Comparison of ENCODE assay signal across 8 cellular contexts in the genomic region with DNA sequence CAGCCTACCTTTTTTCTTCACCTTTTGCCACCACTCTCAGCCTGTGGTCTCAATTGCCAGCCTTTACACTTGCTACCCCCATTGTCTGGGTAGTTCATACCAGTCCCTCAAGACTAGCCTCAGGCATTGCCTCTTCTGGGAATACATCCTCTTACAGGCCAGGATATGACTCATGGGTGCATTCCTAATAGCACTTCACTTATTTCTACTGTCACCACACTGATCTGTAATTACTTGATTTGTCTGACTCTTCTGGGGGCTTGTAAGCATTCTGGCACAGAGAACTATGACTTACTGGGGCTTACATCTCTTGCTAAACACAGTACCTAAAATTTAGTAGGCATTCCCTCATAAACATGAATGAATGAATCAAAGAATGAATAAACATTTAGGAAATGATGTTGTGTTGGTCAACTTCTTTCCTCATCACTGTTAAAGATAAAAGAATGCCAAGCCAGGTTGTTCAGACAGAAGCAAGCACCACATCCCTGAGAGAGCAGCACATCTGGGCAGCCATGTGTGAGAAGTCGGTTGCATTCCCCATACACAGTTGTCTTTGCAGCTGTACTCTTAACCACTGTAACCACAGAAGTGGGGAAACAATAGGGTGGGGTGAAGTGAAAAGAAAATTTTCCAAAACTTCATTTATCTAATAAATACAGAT. TPM values are rescaled to one million over a fixed set of nuclear protein-coding genes. Genes with fewer than 3 reads are reported as not detected.
DNase-seq lines count a peak whose midpoint lies in the region; ATAC-seq, FAIRE-seq and TF ChIP-seq lines count a peak whose summit lies in the region.

No MANE protein-coding gene starts in this region.

- H3K4me1 ChIP-seq in ACC112 (ENCODE audit: control insufficient read depth, insufficient read depth, low read length, unreplicated experiment) (peaks cover 23% of the 10 kb centered on the region), astrocyte (ENCODE audit: insufficient read depth, low read length) (peaks cover 15% of the 10 kb centered on the region)

- no peaks in the 10 kb centered on the region for H3K36me3 ChIP-seq in ACC112 (ENCODE audit: insufficient read depth, low read length)
- H3K36me3 ChIP-seq in astrocyte (ENCODE audit: insufficient read depth, low read length) = no peaks in the 10 kb centered on the region

- H3K9me3 ChIP-seq in astrocyte (ENCODE audit: insufficient read depth, low read depth, low read length) = no peaks in the 10 kb centered on the region

- H3K9ac ChIP-seq in astrocyte (ENCODE audit: low read length) = no peak overlapping the region

- no peaks in the 10 kb centered on the region for H3K27me3 Mint-ChIP-seq in astrocyte (ENCODE audit: low read depth, unreplicated experiment)

- no peaks in the 10 kb centered on the region for H4K20me1 ChIP-seq in astrocyte (ENCODE audit: insufficient read depth, low read length)

- no peak overlapping the region for H3K4me3 ChIP-seq in ACC112 (ENCODE audit: low read depth, low read length)
- no peak overlapping the region for H3K4me3 ChIP-seq in astrocyte (ENCODE audit: insufficient read depth, low read depth, low read length)

- no peaks in the 10 kb centered on the region for H3K36me3 Mint-ChIP-seq in astrocyte (ENCODE audit: low read depth, unreplicated experiment)

- H3K27ac Mint-ChIP-seq in astrocyte (ENCODE audit: unreplicated experiment) = peak overlapping the region; percentile 72

- intact Hi-C loops in Right ventricle myocardium superior (cut with DNase I) = no loop called here

- peak overlapping the region; percentile 38 for H3K4me2 ChIP-seq in astrocyte (ENCODE audit: low read length)

- no peaks in the 10 kb centered on the region for H3K9me3 Mint-ChIP-seq in astrocyte (ENCODE audit: unreplicated experiment)

- peaks cover 28% of the 10 kb centered on the region for H3K4me1 Mint-ChIP-seq in astrocyte (ENCODE audit: low read depth, unreplicated experiment)

- peak; percentile 99 for FAIRE-seq in astrocyte (lab: Jason Lieb, UNC)

- no peak overlapping the region for H2AFZ ChIP-seq in ACC112 (ENCODE audit: low read length, unreplicated experiment)
- H2AFZ ChIP-seq in astrocyte (ENCODE audit: low read depth, low read length) = no peak overlapping the region

- H3K27me3 ChIP-seq in ACC112 (ENCODE audit: insufficient read depth, low read length) (no peaks in the 10 kb centered on the region), astrocyte (ENCODE audit: insufficient read depth, low read length) (no peaks in the 10 kb centered on the region)

- DNase-seq in M059J (ENCODE audit: low read depth) (peak; percentile 98), astrocyte (ENCODE audit: low read depth) (peak; percentile 94), retina (peak; percentile 30), Right ventricle myocardium superior (no peak), iPS-NIHi11 (ENCODE audit: low spot score) (no peak)
- no peak for DNase-seq in activated CD4-positive, alpha-beta T cell treated with anti-CD3 and anti-CD28 coated beads, Interleukin-2, amount 50 U/mL, for 4 hours

- no peak overlapping the region for H3K4me3 Mint-ChIP-seq in astrocyte (ENCODE audit: unreplicated experiment)

- ATAC-seq in GM19043 (IDR thresholded peaks at IDR 0.05; ENCODE audit: low read depth, unreplicated experiment) (peak; percentile 66), Right ventricle myocardium superior (ENCODE audit: poor library complexity) (no peak)

- TF ChIP-seq CTCF in astrocyte (IDR thresholded peaks at IDR 0.05; ENCODE audit: insufficient read depth, low read depth, low read length) = no peak

- H3K79me2 ChIP-seq in ACC112 (ENCODE audit: control insufficient read depth, insufficient read depth, low read length, unreplicated experiment) = no peaks in the 10 kb centered on the region
- no peaks in the 10 kb centered on the region for H3K79me2 ChIP-seq in astrocyte (ENCODE audit: insufficient read depth, low read length)

- H3K27ac ChIP-seq in ACC112 (ENCODE audit: low read depth, low read length) = peak overlapping the region; percentile 77
- H3K27ac ChIP-seq in astrocyte (ENCODE audit: low read depth, low read length) = peak overlapping the region; percentile 23

RNA-seq across cellular contexts. Expression of a gene that starts 27.6 kb away (rescaled TPM):
- 20.4 and 30.7 TPM in 2 replicates for total RNA-seq in M059J (2014; rRNA removed; shearing (Covaris generic))
- total RNA-seq in astrocyte (5.6 and 10.8 TPM in 2 replicates), Right ventricle myocardium superior (0.67 TPM)

RNA-seq across cellular contexts. Expression of a gene that starts 54.2 kb away (rescaled TPM):
- total RNA-seq in M059J (2014; rRNA removed; shearing (Covaris generic)) = 0.37 and 0.62 TPM in 2 replicates
- total RNA-seq in astrocyte (not detected in 2 replicates), Right ventricle myocardium superior (not detected)

Comparison
In these comparisons a context has a peak if more than half of its experiments do, and no peak if none do; other contexts are left out.
1. DNase-seq: peak in M059J (single experiment), astrocyte (single experiment) and retina (single experiment); none in Right ventricle myocardium superior (single experiment), iPS-NIHi11 (single experiment) and activated CD4-positive, alpha-beta T cell treated with anti-CD3 and anti-CD28 coated beads, Interleukin-2, amount 50 U/mL, for 4 hours (0 of 2).